In the genomic region with DNA sequence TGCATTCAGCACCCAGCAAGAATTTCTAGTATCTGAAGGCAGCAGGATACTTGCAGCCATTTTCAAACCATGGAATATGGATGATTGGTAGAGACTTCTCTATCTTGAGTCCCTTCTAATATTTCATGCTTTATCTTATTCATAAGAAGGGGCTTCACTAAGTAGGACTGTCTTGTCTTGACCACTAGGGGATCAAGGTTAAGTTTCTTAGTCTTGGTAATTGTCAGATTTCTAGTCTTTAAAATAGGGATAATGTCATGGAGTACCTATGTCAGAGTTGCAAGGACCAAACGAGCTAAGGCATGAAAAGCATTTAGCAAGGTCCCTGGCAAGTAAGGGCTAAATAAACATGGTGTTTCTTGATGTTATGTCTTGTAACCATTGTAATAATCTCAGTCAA, we compare ENCODE assay signal across 30 cellular contexts.
"Had no signal": no experiment of that assay in that cellular context is flagged by ENCODE, and none has a peak within 500 bp of the region (broad histone marks: within the 10 kb centered on the region; RNA-seq: fewer than 3 reads in every experiment).

No MANE protein-coding gene starts in this region.

- H3K27me3 ChIP-seq: breast epithelium, gastrocnemius medialis, thyroid gland, upper lobe of right lung had no signal

- H3K4me3 Mint-ChIP-seq: activated CD8-positive, alpha-beta T cell treated with anti-CD3 and anti-CD28 coated beads for 36 hours; activated T-cell treated with anti-CD3 and anti-CD28 coated beads, Interleukin-2, amount 50 U/mL, for 4 hours; activated T-helper 17 cell treated with anti-CD3 and anti-CD28 coated beads, Interleukin-2, amount 50 U/mL, for 72 hours; central memory CD8-positive, alpha-beta T cell; dendritic cell treated with granulocyte-macrophage colony-stimulating factor and Interleukin-4, amounts not matched to agents 40 ng/mL and 50 ng/mL, for 4 days; nephron; stimulated activated memory B cell treated with anti-CD40 and anti-IgM and Interleukin-4, amounts not matched to agents 10 μg/mL and 1 μg/mL and 100 μg/mL, for 72 hours; stimulated activated naive CD8-positive, alpha-beta T cell treated with anti-CD3 and anti-CD28 coated beads, Interleukin-15, amount 100 ng/mL, for 72 hours; WTC11 had no signal

- H3K27me3 Mint-ChIP-seq: dendritic cell treated with granulocyte-macrophage colony-stimulating factor and Interleukin-4, amounts not matched to agents 40 ng/mL and 50 ng/mL, for 4 days; stimulated activated memory B cell treated with anti-CD40 and anti-IgM and Interleukin-4, amounts not matched to agents 10 μg/mL and 1 μg/mL and 100 μg/mL, for 72 hours had no signal

- H3K4me1 Mint-ChIP-seq: activated T-helper 17 cell treated with anti-CD3 and anti-CD28 coated beads, Interleukin-2, amount 50 U/mL, for 72 hours; central memory CD8-positive, alpha-beta T cell; stimulated activated memory B cell treated with anti-CD40 and anti-IgM and Interleukin-4, amounts not matched to agents 10 μg/mL and 1 μg/mL and 100 μg/mL, for 72 hours; stimulated activated naive CD8-positive, alpha-beta T cell treated with anti-CD3 and anti-CD28 coated beads, Interleukin-15, amount 100 ng/mL, for 72 hours; WTC11 had no signal

- H3K9me3 Mint-ChIP-seq: activated CD8-positive, alpha-beta T cell treated with anti-CD3 and anti-CD28 coated beads for 36 hours; activated T-cell treated with anti-CD3 and anti-CD28 coated beads, Interleukin-2, amount 50 U/mL, for 4 hours; activated T-helper 17 cell treated with anti-CD3 and anti-CD28 coated beads, Interleukin-2, amount 50 U/mL, for 72 hours; central memory CD8-positive, alpha-beta T cell; dendritic cell treated with granulocyte-macrophage colony-stimulating factor and Interleukin-4, amounts not matched to agents 40 ng/mL and 50 ng/mL, for 4 days; nephron; stimulated activated memory B cell treated with anti-CD40 and anti-IgM and Interleukin-4, amounts not matched to agents 10 μg/mL and 1 μg/mL and 100 μg/mL, for 72 hours; stimulated activated naive CD8-positive, alpha-beta T cell treated with anti-CD3 and anti-CD28 coated beads, Interleukin-15, amount 100 ng/mL, for 72 hours; WTC11 had no signal

- H3K4me3 ChIP-seq: breast epithelium, gastrocnemius medialis, mucosa of descending colon, thyroid gland, upper lobe of right lung had no signal

- H3K4me1 ChIP-seq: breast epithelium, thyroid gland, upper lobe of right lung had no signal

- H3K27ac ChIP-seq: breast epithelium, gastrocnemius medialis, thyroid gland, upper lobe of right lung had no signal

- H3K27ac Mint-ChIP-seq: activated CD8-positive, alpha-beta T cell treated with anti-CD3 and anti-CD28 coated beads for 36 hours; activated T-helper 17 cell treated with anti-CD3 and anti-CD28 coated beads, Interleukin-2, amount 50 U/mL, for 72 hours; dendritic cell treated with granulocyte-macrophage colony-stimulating factor and Interleukin-4, amounts not matched to agents 40 ng/mL and 50 ng/mL, for 4 days; nephron; stimulated activated memory B cell treated with anti-CD40 and anti-IgM and Interleukin-4, amounts not matched to agents 10 μg/mL and 1 μg/mL and 100 μg/mL, for 72 hours; stimulated activated naive CD8-positive, alpha-beta T cell treated with anti-CD3 and anti-CD28 coated beads, Interleukin-15, amount 100 ng/mL, for 72 hours; WTC11 had no signal

- ATAC-seq: activated CD8-positive, alpha-beta T cell treated with anti-CD3 and anti-CD28 coated beads for 36 hours; activated T-cell treated with anti-CD3 and anti-CD28 coated beads, Interleukin-2, amount 50 U/mL, for 4 hours; activated T-helper 17 cell treated with anti-CD3 and anti-CD28 coated beads, Interleukin-2, amount 50 U/mL, for 72 hours; left cardiac atrium; left ventricle myocardium superior; mucosa of descending colon; sciatic nerve; stimulated activated memory B cell treated with anti-CD40 and anti-IgM and Interleukin-4, amounts not matched to agents 10 μg/mL and 1 μg/mL and 100 μg/mL, for 72 hours; stimulated activated naive CD8-positive, alpha-beta T cell treated with anti-CD3 and anti-CD28 coated beads, Interleukin-15, amount 100 ng/mL, for 72 hours; upper lobe of right lung; WTC11 had no signal

- H3K36me3 Mint-ChIP-seq: stimulated activated memory B cell treated with anti-CD40 and anti-IgM and Interleukin-4, amounts not matched to agents 10 μg/mL and 1 μg/mL and 100 μg/mL, for 72 hours; WTC11 had no signal

- H3K9me3 ChIP-seq: breast epithelium, gastrocnemius medialis, mucosa of descending colon, thyroid gland, upper lobe of right lung had no signal

- H3K36me3 ChIP-seq: breast epithelium, gastrocnemius medialis, thyroid gland, upper lobe of right lung had no signal

- DNase-seq: activated CD4-positive, alpha-beta T cell treated with anti-CD3 and anti-CD28 coated beads for 1 hour; activated CD4-positive, alpha-beta T cell treated with anti-CD3 and anti-CD28 coated beads, Interleukin-2, amount 50 U/mL, for 1 hour; activated CD8-positive, alpha-beta T cell treated with anti-CD3 and anti-CD28 coated beads for 36 hours; activated gamma-delta T cell treated with Interleukin-2 at 50 U/mL for 16 hours; activated naive CD4-positive, alpha-beta T cell treated with anti-CD3 and anti-CD28 coated beads, Interleukin-2, amount 50 U/mL, for 16 hours; activated T-cell treated with anti-CD3 and anti-CD28 coated beads, Interleukin-2, amount 50 U/mL, for 4 hours; amniotic stem cell; erythroblast; gastrocnemius medialis; hippocampal formation; left cardiac atrium; left ventricle myocardium superior; mucosa of descending colon; posterior cingulate gyrus; small intestine; stimulated activated CD4-positive, alpha-beta T cell treated with anti-CD3 and anti-CD28 coated beads, Interleukin-1b, Interleukin-23, amount 100 ng/mL, for 48 hours; stimulated activated CD4-positive, alpha-beta T cell treated with anti-CD3 and anti-CD28 coated beads, Interleukin-4, amount 100 ng/mL, for 4 hours; stimulated activated CD8-positive, alpha-beta memory T cell treated with anti-CD3 and anti-CD28 coated beads, Interleukin-4, amount 100 ng/mL, for 48 hours; stimulated activated naive CD8-positive, alpha-beta T cell treated with anti-CD3 and anti-CD28 coated beads, Interleukin-15, amount 100 ng/mL, for 72 hours; T-helper 2 cell; thyroid gland; upper lobe of right lung had no signal
